Comparison of ENCODE assay signal across 8 cellular contexts in genomic region chr10:110859947-110860376, GRCh38. TPM values are rescaled to one million over a fixed set of nuclear protein-coding genes. Genes with fewer than 3 reads are reported as not detected.
DNase-seq lines count a peak whose midpoint lies in the region; ATAC-seq and TF ChIP-seq lines count a peak whose summit lies in the region.

No MANE protein-coding gene starts in this region.

- H3K36me3 ChIP-seq in GM23248 (ENCODE audit: low read depth) (no peaks in the 10 kb centered on the region), SU-DHL-6 (ENCODE audit: low read length) (no peaks in the 10 kb centered on the region)

- H3K9ac ChIP-seq in GM23248 (no peak overlapping the region), SU-DHL-6 (ENCODE audit: low read length) (peak overlapping the region; percentile 49; the same call in 1 of the 2 replicates)

- H3K4me1 ChIP-seq in GM23248 (ENCODE audit: insufficient read depth) = peaks cover 20% of the 10 kb centered on the region

- H3K27me3 ChIP-seq in GM23248 (replicated peaks; ENCODE audit: insufficient read depth) (no peaks in the 10 kb centered on the region), SU-DHL-6 (ENCODE audit: low read length) (no peaks in the 10 kb centered on the region)

- TF ChIP-seq CTCF in SU-DHL-6 (IDR thresholded peaks at IDR 0.05; ENCODE audit: insufficient read depth, low read length, poor library complexity, severe bottlenecking) = no peak
- no peak for TF ChIP-seq CTCF in glutamatergic neuron (IDR thresholded peaks at IDR 0.05; ENCODE audit: partially characterized antibody, unreplicated experiment)

- peak; percentile 84 for DNase-seq in GM23248
- no peak for DNase-seq in glutamatergic neuron
- DNase-seq in stimulated activated naive CD8-positive, alpha-beta T cell treated with anti-CD3 and anti-CD28 coated beads, Interleukin-15, Interleukin-2, amounts not matched to agents 100 U/mL and 50 U/mL, for 24 hours = peak; percentile 6
- no peak for DNase-seq in stimulated activated CD8-positive, alpha-beta memory T cell treated with anti-CD3 and anti-CD28 coated beads, Interleukin-4, amount 100 ng/mL, for 48 hours
- DNase-seq in cerebellum (ENCODE audit: low spot score) = no peak
- DNase-seq in NCI-H446 treated with DMSO at 0.1 percent for 48 hours (lab: John Stamatoyannopoulos, UW) = no peak

- H3K36me3 Mint-ChIP-seq in glutamatergic neuron (ENCODE audit: unreplicated experiment) = no peaks in the 10 kb centered on the region

- ATAC-seq in stimulated activated naive CD8-positive, alpha-beta T cell treated with anti-CD3 and anti-CD28 coated beads, Interleukin-15, Interleukin-2, amounts not matched to agents 100 U/mL and 50 U/mL, for 24 hours = no peak
- no peak for ATAC-seq in HG02610 (IDR thresholded peaks at IDR 0.05; ENCODE audit: unreplicated experiment)

- no peaks in the 10 kb centered on the region for H3K9me3 ChIP-seq in GM23248 (ENCODE audit: low read depth)
- no peaks in the 10 kb centered on the region for H3K9me3 ChIP-seq in SU-DHL-6 (ENCODE audit: insufficient read depth, low read length)

- H3K4me2 ChIP-seq in GM23248 (ENCODE audit: unreplicated experiment) = peak overlapping the region; percentile 13
- peak overlapping the region; percentile 52 for H3K4me2 ChIP-seq in SU-DHL-6 (ENCODE audit: low read depth, low read length, poor library complexity, severe bottlenecking)

- H3K4me3 ChIP-seq in GM23248 = no peak overlapping the region
- H3K4me3 ChIP-seq in SU-DHL-6 (ENCODE audit: insufficient read depth, low read length, poor library complexity, severe bottlenecking) = no peak overlapping the region

- H3F3A ChIP-seq in GM23248 (ENCODE audit: insufficient read depth) (peaks cover 10% of the 10 kb centered on the region; the same call in 1 of the 2 replicates), SU-DHL-6 (ENCODE audit: insufficient read depth) (peaks cover 42% of the 10 kb centered on the region)

- H2AFZ ChIP-seq in GM23248 (no peak overlapping the region), SU-DHL-6 (ENCODE audit: low read depth, low read length, severe bottlenecking) (no peak overlapping the region)

- 0% methylated on average over 1 of the region's 1 CpG for WGBS in GM23248 (ENCODE audit: low coverage in 1 of 2, low lambda C conversion rate in 2 of 2, missing lambda C conversion rate in 2 of 2), 2 experiments

- peak overlapping the region; percentile 3 for H3K4me3 Mint-ChIP-seq in glutamatergic neuron (ENCODE audit: unreplicated experiment)

- no peak overlapping the region for H3K27ac ChIP-seq in GM23248
- peak overlapping the region; percentile 89 for H3K27ac ChIP-seq in SU-DHL-6 (ENCODE audit: low read depth, low read length)

- H3K79me2 ChIP-seq in GM23248 (ENCODE audit: insufficient read depth) (no peaks in the 10 kb centered on the region), SU-DHL-6 (ENCODE audit: insufficient read depth, low read length) (no peaks in the 10 kb centered on the region)

- peaks cover 13% of the 10 kb centered on the region for H3K9me3 Mint-ChIP-seq in glutamatergic neuron (ENCODE audit: unreplicated experiment)

- peaks cover 38% of the 10 kb centered on the region for H3K4me1 Mint-ChIP-seq in glutamatergic neuron (ENCODE audit: low read depth, unreplicated experiment)

- H4K20me1 ChIP-seq in GM23248 (ENCODE audit: insufficient read depth) (no peaks in the 10 kb centered on the region), SU-DHL-6 (ENCODE audit: low read depth, low read length) (no peaks in the 10 kb centered on the region)

- peaks cover 13% of the 10 kb centered on the region for H3K27me3 Mint-ChIP-seq in glutamatergic neuron (ENCODE audit: unreplicated experiment)

- H3K9me2 ChIP-seq in GM23248 (ENCODE audit: insufficient read depth) (no peaks in the 10 kb centered on the region), SU-DHL-6 (replicated peaks; ENCODE audit: insufficient read depth, low read length) (no peaks in the 10 kb centered on the region)

- in situ Hi-C loops in GM23248 (cut with MboI) = no loop called here

- H3K27ac Mint-ChIP-seq in glutamatergic neuron (ENCODE audit: unreplicated experiment) = peak overlapping the region; percentile 88

RNA-seq across cellular contexts. Expression of gene PDCD4, which starts 11.8 kb away (rescaled TPM):
- 49.9 and 52.7 TPM in 2 replicates for total RNA-seq in GM23248 (2014; rRNA removed; shearing (Covaris generic))
- 166 and 175 TPM in 2 replicates for polyA plus RNA-seq in GM23248 (2016; fragmentation: Nextera tagmentation; extraction: Ambion mirVana)
- total RNA-seq in glutamatergic neuron (ENCODE audit: unreplicated experiment) (149 TPM), cerebellum (89.3 TPM)

RNA-seq across cellular contexts. Expression of gene BBIP1, which starts 59.0 kb away (rescaled TPM):
- total RNA-seq in GM23248 (2014; rRNA removed; shearing (Covaris generic)) = 17.3 and 29.8 TPM in 2 replicates
- 43.7 and 44.4 TPM in 2 replicates for polyA plus RNA-seq in GM23248 (2016; fragmentation: Nextera tagmentation; extraction: Ambion mirVana)
- total RNA-seq in glutamatergic neuron (ENCODE audit: unreplicated experiment) (39.1 TPM), cerebellum (44.1 TPM)

RNA-seq across cellular contexts. Expression of gene SHOC2, which starts 59.4 kb away (rescaled TPM):
- 64.6 and 65.3 TPM in 2 replicates for total RNA-seq in GM23248 (2014; rRNA removed; shearing (Covaris generic))
- polyA plus RNA-seq in GM23248 (2016; fragmentation: Nextera tagmentation; extraction: Ambion mirVana) = 67.7 and 68.0 TPM in 2 replicates
- total RNA-seq in glutamatergic neuron (ENCODE audit: unreplicated experiment) (98.3 TPM), cerebellum (85.6 TPM)

Comparison
In these comparisons a context has a peak if more than half of its experiments do, and no peak if none do; other contexts are left out.
1. DNase-seq: peak in GM23248 (single experiment) and stimulated activated naive CD8-positive, alpha-beta T cell treated with anti-CD3 and anti-CD28 coated beads, Interleukin-15, Interleukin-2, amounts not matched to agents 100 U/mL and 50 U/mL, for 24 hours (single experiment); none in glutamatergic neuron (single experiment), stimulated activated CD8-positive, alpha-beta memory T cell treated with anti-CD3 and anti-CD28 coated beads, Interleukin-4, amount 100 ng/mL, for 48 hours (single experiment), cerebellum (single experiment) and NCI-H446 treated with DMSO at 0.1 percent for 48 hours (single experiment).